In genomic region chr15:27648359-27648758, GRCh38 we compare ENCODE assay signal across 22 cellular contexts.
"Had no signal": no experiment of that assay in that cellular context is flagged by ENCODE, and none has a peak within 500 bp of the region (broad histone marks: within the 10 kb centered on the region; RNA-seq: fewer than 3 reads in every experiment).

No MANE protein-coding gene starts in this region.

- H3K27ac Mint-ChIP-seq: natural killer cell treated with Interleukin-12 subunit alpha and Interleukin-12 subunit beta and Interleukin-15 and Interleukin-18, amount 100 ng/mL, for 72 hours; stimulated activated naive B cell treated with anti-CD40 and anti-IgM and Interleukin-4, amounts not matched to agents 10 μg/mL and 1 μg/mL and 100 μg/mL, for 72 hours; stimulated activated naive CD8-positive, alpha-beta T cell treated with anti-CD3 and anti-CD28 coated beads, Interleukin-15, amount 100 ng/mL, for 72 hours had no signal

- H3K27ac ChIP-seq: dorsolateral prefrontal cortex, heart left ventricle, skin epidermis, testis, tibial nerve, upper lobe of right lung, vagina had no signal

- H3K27me3 ChIP-seq: heart left ventricle, testis, tibial nerve, upper lobe of right lung, vagina had no signal

- ATAC-seq: heart left ventricle; left colon; left ventricle myocardium superior; natural killer cell treated with Interleukin-12 subunit alpha and Interleukin-12 subunit beta and Interleukin-15 and Interleukin-18, amount 100 ng/mL, for 72 hours; sciatic nerve; stimulated activated naive B cell treated with anti-CD40 and anti-IgM and Interleukin-4, amounts not matched to agents 10 μg/mL and 1 μg/mL and 100 μg/mL, for 72 hours; stimulated activated naive CD8-positive, alpha-beta T cell treated with anti-CD3 and anti-CD28 coated beads, Interleukin-15, amount 100 ng/mL, for 72 hours; upper lobe of right lung had no signal

- H3K4me1 Mint-ChIP-seq: stimulated activated naive B cell treated with anti-CD40 and anti-IgM and Interleukin-4, amounts not matched to agents 10 μg/mL and 1 μg/mL and 100 μg/mL, for 72 hours; stimulated activated naive CD8-positive, alpha-beta T cell treated with anti-CD3 and anti-CD28 coated beads, Interleukin-15, amount 100 ng/mL, for 72 hours had no signal

- H3K9me3 ChIP-seq: testis, upper lobe of right lung, vagina had no signal

- H3K36me3 Mint-ChIP-seq: stimulated activated naive B cell treated with anti-CD40 and anti-IgM and Interleukin-4, amounts not matched to agents 10 μg/mL and 1 μg/mL and 100 μg/mL, for 72 hours had no signal

- H3K4me3 ChIP-seq: dorsolateral prefrontal cortex, heart left ventricle, lung, skin epidermis, testis, tibial nerve, upper lobe of right lung, vagina had no signal

- H3K4me1 ChIP-seq: heart left ventricle, testis, tibial nerve, upper lobe of right lung, vagina had no signal

- H3K27me3 Mint-ChIP-seq: natural killer cell treated with Interleukin-12 subunit alpha and Interleukin-12 subunit beta and Interleukin-15 and Interleukin-18, amount 100 ng/mL, for 72 hours; stimulated activated naive B cell treated with anti-CD40 and anti-IgM and Interleukin-4, amounts not matched to agents 10 μg/mL and 1 μg/mL and 100 μg/mL, for 72 hours; stimulated activated naive CD8-positive, alpha-beta T cell treated with anti-CD3 and anti-CD28 coated beads, Interleukin-15, amount 100 ng/mL, for 72 hours had no signal

- H3K4me3 Mint-ChIP-seq: natural killer cell treated with Interleukin-12 subunit alpha and Interleukin-12 subunit beta and Interleukin-15 and Interleukin-18, amount 100 ng/mL, for 72 hours; stimulated activated naive B cell treated with anti-CD40 and anti-IgM and Interleukin-4, amounts not matched to agents 10 μg/mL and 1 μg/mL and 100 μg/mL, for 72 hours; stimulated activated naive CD8-positive, alpha-beta T cell treated with anti-CD3 and anti-CD28 coated beads, Interleukin-15, amount 100 ng/mL, for 72 hours had no signal

- H3K36me3 ChIP-seq: heart left ventricle, tibial nerve, upper lobe of right lung, vagina had no signal

- DNase-seq: dorsolateral prefrontal cortex; effector CD8-positive, alpha-beta T cell; foreskin melanocyte; heart left ventricle; hippocampal formation; left colon; left ventricle myocardium superior; mesenchymal stem cell; midbrain; posterior cingulate gyrus; stimulated activated CD4-positive, alpha-beta T cell treated with anti-CD3 and anti-CD28 coated beads, Interleukin-2, amount 100 ng/mL, for 24 hours; stimulated activated CD4-positive, alpha-beta T cell treated with anti-CD3 and anti-CD28 coated beads, Interleukin-4, amount 100 ng/mL, for 4 hours; stimulated activated naive B cell treated with anti-CD40 and anti-IgM and Interleukin-4, amounts not matched to agents 10 μg/mL and 1 μg/mL and 100 μg/mL, for 72 hours; stimulated activated naive CD8-positive, alpha-beta T cell treated with anti-CD3 and anti-CD28 coated beads, Interleukin-15, amount 100 ng/mL, for 72 hours; testis; upper lobe of right lung had no signal
